1 cellular context compared by ENCODE assay signal in genomic region chrX:24702362-24703184, GRCh38.
TF ChIP-seq lines count a peak whose summit lies in the region.

No MANE protein-coding gene starts in this region.

TF ChIP-seq in GM12878, 131 proteins besides CTCF, POLR2A, EP300 and RAD21 (continued from another document):
- TF ChIP-seq, protein P1, sequence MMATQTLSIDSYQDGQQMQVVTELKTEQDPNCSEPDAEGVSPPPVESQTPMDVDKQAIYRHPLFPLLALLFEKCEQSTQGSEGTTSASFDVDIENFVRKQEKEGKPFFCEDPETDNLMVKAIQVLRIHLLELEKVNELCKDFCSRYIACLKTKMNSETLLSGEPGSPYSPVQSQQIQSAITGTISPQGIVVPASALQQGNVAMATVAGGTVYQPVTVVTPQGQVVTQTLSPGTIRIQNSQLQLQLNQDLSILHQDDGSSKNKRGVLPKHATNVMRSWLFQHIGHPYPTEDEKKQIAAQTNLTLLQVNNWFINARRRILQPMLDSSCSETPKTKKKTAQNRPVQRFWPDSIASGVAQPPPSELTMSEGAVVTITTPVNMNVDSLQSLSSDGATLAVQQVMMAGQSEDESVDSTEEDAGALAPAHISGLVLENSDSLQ (IDR thresholded peaks at IDR 0.05), result peak; percentile 62
- 0 out of 2 replicates have a peak, but pooled peaks have one; percentile 52 for TF ChIP-seq IRF4 (IDR thresholded peaks at IDR 0.05; ENCODE audit: low read depth, low read length)
